ENCODE assay signal across 8 cellular contexts in genomic region chr20:46013826-46014516, GRCh38. TPM values are rescaled to one million over a fixed set of nuclear protein-coding genes. Genes with fewer than 3 reads are reported as not detected.
DNase-seq lines count a peak whose midpoint lies in the region; ATAC-seq, FAIRE-seq and TF ChIP-seq lines count a peak whose summit lies in the region.

No MANE protein-coding gene starts in this region.

- H3K36me3 ChIP-seq in CD4-positive, CD25-positive, alpha-beta regulatory T cell (ENCODE audit: control insufficient read depth, insufficient read depth, low read length): no peaks in the 10 kb centered on the region
- H3K36me3 ChIP-seq in SK-N-SH (replicated peaks in 1 of 2; ENCODE audit: control insufficient read depth in 1 of 2, insufficient read depth in 2 of 2, low read length in 1 of 2) (no peaks in the 10 kb centered on the region), small intestine (ENCODE audit: control insufficient read depth in 2 of 2, insufficient read depth in 2 of 2, low read length in 2 of 2) (no peaks in the 10 kb centered on the region)

- POLR2A ChIA-PET in SK-N-SH (lab: Yijun Ruan, JAX): no interaction called here

- no peak overlapping the region for H3K27ac ChIP-seq in CD4-positive, CD25-positive, alpha-beta regulatory T cell (ENCODE audit: insufficient read depth, low read length, poor library complexity, severe bottlenecking)
- no peak overlapping the region for H3K27ac ChIP-seq in SK-N-SH (ENCODE audit: low read depth in 2 of 2, low read length in 1 of 2)
- H3K27ac ChIP-seq in right cardiac atrium (ENCODE audit: low read length): no peak overlapping the region
- no peak overlapping the region for H3K27ac ChIP-seq in small intestine (ENCODE audit: low read depth in 1 of 2, low read length in 1 of 2)

- no peaks in the 10 kb centered on the region for H3K9me2 ChIP-seq in SK-N-SH

- ATAC-seq in CD4-positive, CD25-positive, alpha-beta regulatory T cell (ENCODE audit: low read depth in 2 of 2): peak; percentile 80 to 84
- peak; percentile 60 for ATAC-seq in GM21576 (IDR thresholded peaks at IDR 0.05; ENCODE audit: unreplicated experiment)
- peak; percentile 64 to 73 for ATAC-seq in right cardiac atrium

- H3K27me3 Mint-ChIP-seq in CD4-positive, CD25-positive, alpha-beta regulatory T cell: peaks cover 65% of the 10 kb centered on the region

- no peaks in the 10 kb centered on the region for H3K9me3 ChIP-seq in CD4-positive, CD25-positive, alpha-beta regulatory T cell (ENCODE audit: control insufficient read depth in 2 of 2, low read length in 2 of 2)
- no peaks in the 10 kb centered on the region for H3K9me3 ChIP-seq in SK-N-SH
- H3K9me3 ChIP-seq in right cardiac atrium (ENCODE audit: control insufficient read depth, low read length): no peaks in the 10 kb centered on the region
- H3K9me3 ChIP-seq in small intestine (ENCODE audit: control insufficient read depth, low read depth): no peaks in the 10 kb centered on the region

- H3K36me3 Mint-ChIP-seq in CD4-positive, CD25-positive, alpha-beta regulatory T cell: no peaks in the 10 kb centered on the region

- H3K4me1 Mint-ChIP-seq in CD4-positive, CD25-positive, alpha-beta regulatory T cell: peaks cover 10 to 49% (median 35%) of the 10 kb centered on the region in 4 donors

- peaks cover 43% of the 10 kb centered on the region for H3K4me1 ChIP-seq in CD4-positive, CD25-positive, alpha-beta regulatory T cell (ENCODE audit: control insufficient read depth, insufficient read depth, low read length, poor library complexity, severe bottlenecking)
- H3K4me1 ChIP-seq in SK-N-SH (ENCODE audit: control insufficient read depth in 1 of 2, insufficient read depth in 2 of 2, low read depth in 1 of 2, low read length in 1 of 2): peaks cover 0 to 6% of the 10 kb centered on the region in 2 experiments; a peak in 1 of 4 replicates
- H3K4me1 ChIP-seq in right cardiac atrium (ENCODE audit: control insufficient read depth, insufficient read depth, low read length): no peaks in the 10 kb centered on the region
- H3K4me1 ChIP-seq in small intestine (ENCODE audit: control insufficient read depth in 2 of 2, insufficient read depth in 1 of 2, low read depth in 1 of 2, low read length in 1 of 2): no peaks in the 10 kb centered on the region

- no peak for TF ChIP-seq EP300 in SK-N-SH (IDR thresholded peaks at IDR 0.05; ENCODE audit: borderline replicate concordance in 1 of 2, low read depth in 1 of 2, low read length in 1 of 2)

- peak overlapping the region in 2 of 3 donors; percentile 20 to 73 for H3K27ac Mint-ChIP-seq in CD4-positive, CD25-positive, alpha-beta regulatory T cell

- peak overlapping the region in 3 of 4 donors; percentile 47 to 64 (median 59) for H3K4me3 Mint-ChIP-seq in CD4-positive, CD25-positive, alpha-beta regulatory T cell

- peaks cover 11% of the 10 kb centered on the region for H3K27me3 ChIP-seq in CD4-positive, CD25-positive, alpha-beta regulatory T cell (ENCODE audit: control insufficient read depth, insufficient read depth, low read length)
- H3K27me3 ChIP-seq in SK-N-SH (ENCODE audit: insufficient read depth) (no peaks in the 10 kb centered on the region), right cardiac atrium (ENCODE audit: control insufficient read depth, insufficient read depth) (no peaks in the 10 kb centered on the region), small intestine (ENCODE audit: control insufficient read depth in 2 of 2, insufficient read depth in 2 of 2, low read length in 2 of 2) (peaks cover 6 to 38% of the 10 kb centered on the region in 2 donors)

- no peak overlapping the region for H3K9ac ChIP-seq in SK-N-SH

- FAIRE-seq in small intestine (lab: Jason Lieb, UNC): no peak

- H3K4me3 ChIP-seq in CD4-positive, CD25-positive, alpha-beta regulatory T cell (ENCODE audit: low read depth, low read length): no peak overlapping the region
- H3K4me3 ChIP-seq in SK-N-SH (ENCODE audit: low read depth in 2 of 2, low read length in 1 of 2) (peak overlapping the region in 1 of 2 experiments; percentile 41; a peak in 2 of 4 replicates), right cardiac atrium (ENCODE audit: low read length) (no peak overlapping the region), small intestine (ENCODE audit: low read depth in 1 of 2, low read length in 2 of 2) (no peak overlapping the region)

- CTCF ChIA-PET in SK-N-SH (lab: Yijun Ruan, JAX): interaction anchor here (0.6 to 5.0 kb wide), 32 partner anchors 8 to 375 kb away, joined by 3 to 61 read pairs (median 4); partner anchors contain the start of gene SLC12A5

- peak; percentile 67 for TF ChIP-seq CTCF in SK-N-SH (IDR thresholded peaks at IDR 0.05)

- peak; percentile 57 for TF ChIP-seq RAD21 in SK-N-SH (IDR thresholded peaks at IDR 0.05; ENCODE audit: low read length)

- H3F3A ChIP-seq in SK-N-SH (replicated peaks; ENCODE audit: insufficient read depth): no peaks in the 10 kb centered on the region

- H2AFZ ChIP-seq in SK-N-SH (ENCODE audit: low read depth): no peak overlapping the region

- DNase-seq in CD4-positive, CD25-positive, alpha-beta regulatory T cell: peak; percentile 56 to 79 (median 69)
- peak; percentile 80 for DNase-seq in NAMALWA (ENCODE audit: low spot score)
- peak; percentile 84 for DNase-seq in SK-N-SH
- DNase-seq in activated naive CD4-positive, alpha-beta T cell treated with anti-CD3 and anti-CD28 coated beads, Interleukin-2, amount 50 U/mL, for 16 hours: peak; percentile 76
- DNase-seq in right cardiac atrium: peak in 2 of 3 donors; percentile 67 to 74
- peak; percentile 54 for DNase-seq in small intestine
- no peak for DNase-seq in globus pallidus (ENCODE audit: low spot score)

- H4K20me1 ChIP-seq in SK-N-SH (ENCODE audit: insufficient read depth): no peaks in the 10 kb centered on the region

- intact Hi-C loops in right cardiac atrium (cut with DNase I): no loop called here

- no peaks in the 10 kb centered on the region for H3K79me2 ChIP-seq in SK-N-SH (ENCODE audit: insufficient read depth)

- no peak overlapping the region for H3K4me2 ChIP-seq in SK-N-SH

- peaks cover 0 to 7% (median 0%) of the 10 kb centered on the region in 7 donors for H3K9me3 Mint-ChIP-seq in CD4-positive, CD25-positive, alpha-beta regulatory T cell

- 55% methylated on average over 38 of the region's 67 CpGs for WGBS in SK-N-SH (ENCODE audit: low lambda C conversion rate)
- 2% methylated on average over 67 of the region's 67 CpGs for WGBS in right cardiac atrium
- WGBS in small intestine, 3 donors: 1 to 3% (median 2%) methylated on average over 55 to 67 of the region's 67 CpGs

TF ChIP-seq in SK-N-SH, 30 proteins besides CTCF, POLR2A, EP300 and RAD21:
- TF ChIP-seq ZBTB33 (IDR thresholded peaks at IDR 0.05; ENCODE audit: borderline replicate concordance, low read depth): no peak
- no peak for TF ChIP-seq MXI1 (IDR thresholded peaks at IDR 0.05; ENCODE audit: low read depth, low read length)
- TF ChIP-seq SMC3 (IDR thresholded peaks at IDR 0.05; ENCODE audit: low read depth, low read length): peak; percentile 24; the same call in 1 of the 2 replicates
- TF ChIP-seq IRF3 (IDR thresholded peaks at IDR 0.05; ENCODE audit: low read depth, low read length): no peak
- no peak for TF ChIP-seq YY1 (IDR thresholded peaks at IDR 0.05; ENCODE audit: low read depth)
TF ChIP-seq in SK-N-SH: peak in this region for 1.

RNA-seq across cellular contexts. Expression of gene MMP9, which starts 5.3 kb away (rescaled TPM):
- total RNA-seq in CD4-positive, CD25-positive, alpha-beta regulatory T cell: 4.9 TPM
- not detected for polyA plus RNA-seq in CD4-positive, CD25-positive, alpha-beta regulatory T cell
- polyA plus RNA-seq in SK-N-SH (2012; rRNA removed): 0.18 and 0.23 TPM in 2 replicates
- 0.09 and 0.12 TPM in 2 replicates for polyA plus RNA-seq in SK-N-SH (2012; cell fraction: cytosol; rRNA removed)
- 0.42 and 0.46 TPM in 2 replicates for polyA plus RNA-seq in SK-N-SH (2012; cell fraction: nucleus; rRNA removed)
- total RNA-seq in right cardiac atrium: under 1 TPM; 0.17 to 0.81 (median 0.27) TPM
- 0.16 TPM for polyA plus RNA-seq in right cardiac atrium
- polyA plus RNA-seq in small intestine: under 1 TPM in 2 of 3 donors, not detected in 1; 0.66 to 0.81 TPM

RNA-seq across cellular contexts. Expression of gene SLC12A5, which starts 15.0 kb away (rescaled TPM):
- not detected for total RNA-seq in CD4-positive, CD25-positive, alpha-beta regulatory T cell
- not detected for polyA plus RNA-seq in CD4-positive, CD25-positive, alpha-beta regulatory T cell
- polyA plus RNA-seq in SK-N-SH (2012; rRNA removed): 8.5 and 19.9 TPM in 2 replicates
- polyA plus RNA-seq in SK-N-SH (2012; cell fraction: cytosol; rRNA removed): 12.5 and 13.7 TPM in 2 replicates
- 10.6 and 12.8 TPM in 2 replicates for polyA plus RNA-seq in SK-N-SH (2012; cell fraction: nucleus; rRNA removed)
- total RNA-seq in right cardiac atrium: 1 to 10 TPM; 1.1 to 4.7 (median 2.6) TPM
- 6.6 TPM for polyA plus RNA-seq in right cardiac atrium
- 1 to 10 TPM in 1 of 3 donors, not detected in 2; 4.6 TPM for polyA plus RNA-seq in small intestine

RNA-seq across cellular contexts. Expression of gene ZNF335, which starts 42.0 kb away (rescaled TPM):
- 137 TPM for total RNA-seq in CD4-positive, CD25-positive, alpha-beta regulatory T cell
- polyA plus RNA-seq in CD4-positive, CD25-positive, alpha-beta regulatory T cell: 10 to 100 TPM in 3 of 4 donors, 1 to 10 TPM in 1; 8.2 to 15.1 (median 12.0) TPM
- polyA plus RNA-seq in SK-N-SH (2012; rRNA removed): 8.5 and 11.7 TPM in 2 replicates
- 3.0 and 4.5 TPM in 2 replicates for polyA plus RNA-seq in SK-N-SH (2012; cell fraction: cytosol; rRNA removed)
- polyA plus RNA-seq in SK-N-SH (2012; cell fraction: nucleus; rRNA removed): 47.8 and 52.8 TPM in 2 replicates
- total RNA-seq in right cardiac atrium: 10 to 100 TPM in 1 of 4 donors, 1 to 10 TPM in 3; 8.2 to 10.1 (median 8.6) TPM
- polyA plus RNA-seq in right cardiac atrium: 6.4 TPM
- 10 to 100 TPM; 10.7 to 20.8 (median 14.1) TPM for polyA plus RNA-seq in small intestine
